Comparison of ENCODE assay signal across 10 cellular contexts in genomic region chr20:19986419-19986818, GRCh38. TPM values are rescaled to one million over a fixed set of nuclear protein-coding genes. Genes with fewer than 3 reads are reported as not detected.
DNase-seq lines count a peak whose midpoint lies in the region; ATAC-seq and TF ChIP-seq lines count a peak whose summit lies in the region.
"Had no signal": no experiment of that assay in that cellular context is flagged by ENCODE, and none has a peak within 500 bp of the region (broad histone marks: within the 10 kb centered on the region; RNA-seq: fewer than 3 reads in every experiment).

No MANE protein-coding gene starts in this region.

- H3K9me3 Mint-ChIP-seq in activated naive CD8-positive, alpha-beta T cell treated with anti-CD3 and anti-CD28 coated beads, Interleukin-2, amount 50 U/mL, for 24 hours = no peaks in the 10 kb centered on the region

- H3K27ac Mint-ChIP-seq in activated naive CD8-positive, alpha-beta T cell treated with anti-CD3 and anti-CD28 coated beads, Interleukin-2, amount 50 U/mL, for 24 hours = no peak overlapping the region

- H3K4me3 ChIP-seq in skin epidermis = no peak overlapping the region

- no peaks in the 10 kb centered on the region for H3K36me3 Mint-ChIP-seq in activated naive CD8-positive, alpha-beta T cell treated with anti-CD3 and anti-CD28 coated beads, Interleukin-2, amount 50 U/mL, for 24 hours (ENCODE audit: low read depth)

- H3K4me1 Mint-ChIP-seq in activated naive CD8-positive, alpha-beta T cell treated with anti-CD3 and anti-CD28 coated beads, Interleukin-2, amount 50 U/mL, for 24 hours = no peaks in the 10 kb centered on the region

- H3K27ac ChIP-seq in VCaP (peak overlapping the region; percentile 8; the same call in 1 of the 2 replicates), foreskin keratinocyte (peak overlapping the region; percentile 76), skin epidermis (peak overlapping the region in 15 of 21 experiments; percentile 0 to 76 (median 36))
- H3K27ac ChIP-seq: brain microvascular endothelial cell had no signal

- intact Hi-C loops in posterior cingulate gyrus (cut with DNase I) = no loop called here

- no peak for TF ChIP-seq CTCF in VCaP (conservative IDR thresholded peaks at IDR 0.05)
- no peak for TF ChIP-seq CTCF in foreskin keratinocyte (conservative IDR thresholded peaks at IDR 0.05)

- peak; percentile 79 for DNase-seq in ELR (ENCODE audit: low read depth)
- peak in 1 of 2 donors; percentile 51 for DNase-seq in foreskin keratinocyte
- no peak for DNase-seq in activated naive CD8-positive, alpha-beta T cell treated with anti-CD3 and anti-CD28 coated beads, Interleukin-2, amount 50 U/mL, for 24 hours
- DNase-seq in NOMO-1 treated with dmso at 0.1 percent for 144 hours (lab: John Stamatoyannopoulos, UW; ENCODE audit: unreplicated experiment) = no peak
- no peak for DNase-seq in posterior cingulate gyrus
- DNase-seq: brain microvascular endothelial cell, NCI-H1694 had no signal

- H3K4me1 ChIP-seq in foreskin keratinocyte = peaks cover 46% of the 10 kb centered on the region

- peak; percentile 74 for ATAC-seq in foreskin keratinocyte
- ATAC-seq in activated naive CD8-positive, alpha-beta T cell treated with anti-CD3 and anti-CD28 coated beads, Interleukin-2, amount 50 U/mL, for 24 hours = no peak
- no peak for ATAC-seq in HG02885 (IDR thresholded peaks at IDR 0.05; ENCODE audit: poor library complexity, unreplicated experiment)

- no peak overlapping the region for H3K4me3 Mint-ChIP-seq in activated naive CD8-positive, alpha-beta T cell treated with anti-CD3 and anti-CD28 coated beads, Interleukin-2, amount 50 U/mL, for 24 hours

- H3K27me3 ChIP-seq in foreskin keratinocyte = no peaks in the 10 kb centered on the region
- H3K27me3 ChIP-seq: brain microvascular endothelial cell had no signal

- H3K27me3 Mint-ChIP-seq in activated naive CD8-positive, alpha-beta T cell treated with anti-CD3 and anti-CD28 coated beads, Interleukin-2, amount 50 U/mL, for 24 hours = peaks cover 4% of the 10 kb centered on the region

RNA-seq across cellular contexts. Expression of gene NAA20, which starts 30.7 kb away (rescaled TPM):
- 110 and 118 TPM in 2 replicates for total RNA-seq in foreskin keratinocyte
- 134 and 141 TPM in 2 replicates for polyA plus RNA-seq in foreskin keratinocyte

Comparison
In these comparisons a context has a peak if more than half of its experiments do, and no peak if none do; other contexts are left out.
1. H3K27ac ChIP-seq: peak in every context shown above with its lines; median percentile 76 in foreskin keratinocyte; 36 in skin epidermis; 8 in VCaP.